Comparison of ENCODE assay signal across 1 cellular context in the genomic region with DNA sequence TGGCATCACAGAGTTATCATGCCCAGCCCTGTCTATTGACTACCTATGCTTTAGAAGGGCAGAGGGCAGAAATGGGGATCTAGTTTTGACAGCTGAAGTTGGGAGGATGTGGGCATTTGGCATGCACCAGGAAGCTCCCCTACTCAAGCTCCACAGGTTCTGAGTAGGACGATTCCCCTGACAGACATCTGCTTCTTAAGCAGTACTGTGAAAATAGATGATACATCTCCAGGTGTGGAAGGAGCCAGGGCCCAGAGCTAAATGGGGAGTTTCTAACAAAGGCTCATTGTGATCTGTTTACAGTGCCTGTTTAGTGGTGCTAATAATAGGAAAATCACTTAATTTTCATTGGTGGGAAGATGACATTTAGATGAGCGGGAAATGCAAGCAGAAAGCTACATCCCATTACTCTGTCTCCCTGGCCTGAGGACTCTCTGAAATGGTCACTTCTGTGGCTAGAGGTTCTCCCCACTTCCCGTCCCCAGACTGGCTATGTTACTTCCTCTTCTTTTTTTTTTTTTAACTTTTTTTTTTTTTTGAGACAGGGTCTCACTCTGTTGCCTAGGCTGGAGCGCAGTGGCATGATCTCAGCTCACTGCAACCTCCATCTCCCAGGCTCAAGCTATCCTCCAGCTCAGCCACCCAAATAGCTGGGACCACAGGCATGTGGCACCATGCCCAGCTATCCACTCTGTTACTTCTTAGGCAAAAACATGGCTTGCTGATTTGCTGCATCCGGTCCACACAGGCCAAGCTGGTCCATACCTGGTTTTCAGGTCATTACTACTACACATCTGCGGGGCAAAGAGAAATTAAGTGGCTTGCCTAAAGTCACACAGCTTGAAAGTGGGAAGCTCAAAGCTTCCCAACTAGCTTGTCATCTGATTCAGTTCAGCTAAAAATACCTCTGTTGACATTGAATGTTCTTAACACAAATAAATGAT.
TF ChIP-seq lines count a peak whose summit lies in the region.

No MANE protein-coding gene starts in this region.

TF ChIP-seq in HEK293, 187 proteins besides CTCF, POLR2A, EP300 and RAD21 (continued from another document):
- TF ChIP-seq ZSCAN30 (tag by site-specific recombination; IDR thresholded peaks at IDR 0.05) (no peak), ZNF561 (tag by site-specific recombination; IDR thresholded peaks at IDR 0.05; ENCODE audit: borderline replicate concordance) (no peak), KLF10 (tag by site-specific recombination; IDR thresholded peaks at IDR 0.05) (no peak), ZNF529 (tag by site-specific recombination; IDR thresholded peaks at IDR 0.05; ENCODE audit: insufficient replicate concordance) (no peak), ZNF416 (tag by site-specific recombination; IDR thresholded peaks at IDR 0.05) (no peak; the same call in 1 of the 2 replicates), ZNF202 (tag by site-specific recombination; IDR thresholded peaks at IDR 0.05; ENCODE audit: borderline replicate concordance) (no peak), ZNF792 (tag by site-specific recombination; IDR thresholded peaks at IDR 0.05) (no peak), ZBTB48 (tag by site-specific recombination; IDR thresholded peaks at IDR 0.05) (0 out of 2 replicates have a peak, but pooled peaks have one; percentile 11), OVOL3 (tag by site-specific recombination; IDR thresholded peaks at IDR 0.05) (no peak), ZNF138 (tag by site-specific recombination; IDR thresholded peaks at IDR 0.05; ENCODE audit: borderline replicate concordance) (no peak), ZNF473 (tag by site-specific recombination; IDR thresholded peaks at IDR 0.05) (no peak), ZNF2 (tag by site-specific recombination; IDR thresholded peaks at IDR 0.05) (no peak), ZNF747 (tag by site-specific recombination; IDR thresholded peaks at IDR 0.05) (no peak), KLF9 (tag by site-specific recombination; IDR thresholded peaks at IDR 0.05; ENCODE audit: low read depth) (no peak), SCRT1 (tag by site-specific recombination; IDR thresholded peaks at IDR 0.05; ENCODE audit: borderline replicate concordance) (no peak), ZNF544 (tag by site-specific recombination; IDR thresholded peaks at IDR 0.05) (no peak), ZIC2 (tag by site-specific recombination; IDR thresholded peaks at IDR 0.05) (no peak), HOXD13 (CRISPR knock-in tag; IDR thresholded peaks at IDR 0.05; ENCODE audit: borderline replicate concordance) (no peak), ZNF621 (tag by site-specific recombination; IDR thresholded peaks at IDR 0.05) (no peak), YY2 (tag by site-specific recombination; IDR thresholded peaks at IDR 0.05) (peak; percentile 61; the same call in 1 of the 2 replicates), ZNF660 (tag by site-specific recombination; IDR thresholded peaks at IDR 0.05) (peak; percentile 70), BCL11A (tag by site-specific recombination; IDR thresholded peaks at IDR 0.05; ENCODE audit: low read depth) (no peak), ZNF37A (tag by site-specific recombination; IDR thresholded peaks at IDR 0.05) (no peak), ZNF624 (tag by site-specific recombination; IDR thresholded peaks at IDR 0.05) (no peak), ZNF221 (tag by site-specific recombination; IDR thresholded peaks at IDR 0.05; ENCODE audit: borderline replicate concordance) (no peak), ZNF830 (tag by site-specific recombination; IDR thresholded peaks at IDR 0.05; ENCODE audit: low read depth) (no peak), ZNF768 (tag by site-specific recombination; IDR thresholded peaks at IDR 0.05) (peak; percentile 5; the same call in 1 of the 2 replicates), ZNF654 (tag by site-specific recombination; IDR thresholded peaks at IDR 0.05; ENCODE audit: low read depth) (no peak), ZNF184 (tag by site-specific recombination; IDR thresholded peaks at IDR 0.05) (no peak)
- TF ChIP-seq, protein P1, sequence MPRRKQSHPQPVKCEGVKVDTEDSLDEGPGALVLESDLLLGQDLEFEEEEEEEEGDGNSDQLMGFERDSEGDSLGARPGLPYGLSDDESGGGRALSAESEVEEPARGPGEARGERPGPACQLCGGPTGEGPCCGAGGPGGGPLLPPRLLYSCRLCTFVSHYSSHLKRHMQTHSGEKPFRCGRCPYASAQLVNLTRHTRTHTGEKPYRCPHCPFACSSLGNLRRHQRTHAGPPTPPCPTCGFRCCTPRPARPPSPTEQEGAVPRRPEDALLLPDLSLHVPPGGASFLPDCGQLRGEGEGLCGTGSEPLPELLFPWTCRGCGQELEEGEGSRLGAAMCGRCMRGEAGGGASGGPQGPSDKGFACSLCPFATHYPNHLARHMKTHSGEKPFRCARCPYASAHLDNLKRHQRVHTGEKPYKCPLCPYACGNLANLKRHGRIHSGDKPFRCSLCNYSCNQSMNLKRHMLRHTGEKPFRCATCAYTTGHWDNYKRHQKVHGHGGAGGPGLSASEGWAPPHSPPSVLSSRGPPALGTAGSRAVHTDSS (tag by site-specific recombination; IDR thresholded peaks at IDR 0.05): no peak
- TF ChIP-seq, protein P2, sequence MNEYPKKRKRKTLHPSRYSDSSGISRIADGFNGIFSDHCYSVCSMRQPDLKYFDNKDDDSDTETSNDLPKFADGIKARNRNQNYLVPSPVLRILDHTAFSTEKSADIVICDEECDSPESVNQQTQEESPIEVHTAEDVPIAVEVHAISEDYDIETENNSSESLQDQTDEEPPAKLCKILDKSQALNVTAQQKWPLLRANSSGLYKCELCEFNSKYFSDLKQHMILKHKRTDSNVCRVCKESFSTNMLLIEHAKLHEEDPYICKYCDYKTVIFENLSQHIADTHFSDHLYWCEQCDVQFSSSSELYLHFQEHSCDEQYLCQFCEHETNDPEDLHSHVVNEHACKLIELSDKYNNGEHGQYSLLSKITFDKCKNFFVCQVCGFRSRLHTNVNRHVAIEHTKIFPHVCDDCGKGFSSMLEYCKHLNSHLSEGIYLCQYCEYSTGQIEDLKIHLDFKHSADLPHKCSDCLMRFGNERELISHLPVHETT (tag by site-specific recombination; IDR thresholded peaks at IDR 0.05): no peak
- TF ChIP-seq, protein P3, sequence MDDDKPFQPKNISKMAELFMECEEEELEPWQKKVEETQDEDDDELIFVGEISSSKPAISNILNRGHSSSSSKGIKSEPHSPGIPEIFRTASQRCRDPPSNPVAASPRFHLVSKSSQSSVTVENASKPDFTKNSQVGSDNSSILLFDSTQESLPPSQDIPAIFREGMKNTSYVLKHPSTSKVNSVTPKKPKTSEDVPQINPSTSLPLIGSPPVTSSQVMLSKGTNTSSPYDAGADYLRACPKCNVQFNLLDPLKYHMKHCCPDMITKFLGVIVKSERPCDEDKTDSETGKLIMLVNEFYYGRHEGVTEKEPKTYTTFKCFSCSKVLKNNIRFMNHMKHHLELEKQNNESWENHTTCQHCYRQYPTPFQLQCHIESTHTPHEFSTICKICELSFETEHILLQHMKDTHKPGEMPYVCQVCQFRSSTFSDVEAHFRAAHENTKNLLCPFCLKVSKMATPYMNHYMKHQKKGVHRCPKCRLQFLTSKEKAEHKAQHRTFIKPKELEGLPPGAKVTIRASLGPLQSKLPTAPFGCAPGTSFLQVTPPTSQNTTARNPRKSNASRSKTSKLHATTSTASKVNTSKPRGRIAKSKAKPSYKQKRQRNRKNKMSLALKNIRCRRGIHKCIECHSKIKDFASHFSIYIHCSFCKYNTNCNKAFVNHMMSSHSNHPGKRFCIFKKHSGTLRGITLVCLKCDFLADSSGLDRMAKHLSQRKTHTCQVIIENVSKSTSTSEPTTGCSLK (tag by site-specific recombination; IDR thresholded peaks at IDR 0.05): no peak
- TF ChIP-seq, protein P4, sequence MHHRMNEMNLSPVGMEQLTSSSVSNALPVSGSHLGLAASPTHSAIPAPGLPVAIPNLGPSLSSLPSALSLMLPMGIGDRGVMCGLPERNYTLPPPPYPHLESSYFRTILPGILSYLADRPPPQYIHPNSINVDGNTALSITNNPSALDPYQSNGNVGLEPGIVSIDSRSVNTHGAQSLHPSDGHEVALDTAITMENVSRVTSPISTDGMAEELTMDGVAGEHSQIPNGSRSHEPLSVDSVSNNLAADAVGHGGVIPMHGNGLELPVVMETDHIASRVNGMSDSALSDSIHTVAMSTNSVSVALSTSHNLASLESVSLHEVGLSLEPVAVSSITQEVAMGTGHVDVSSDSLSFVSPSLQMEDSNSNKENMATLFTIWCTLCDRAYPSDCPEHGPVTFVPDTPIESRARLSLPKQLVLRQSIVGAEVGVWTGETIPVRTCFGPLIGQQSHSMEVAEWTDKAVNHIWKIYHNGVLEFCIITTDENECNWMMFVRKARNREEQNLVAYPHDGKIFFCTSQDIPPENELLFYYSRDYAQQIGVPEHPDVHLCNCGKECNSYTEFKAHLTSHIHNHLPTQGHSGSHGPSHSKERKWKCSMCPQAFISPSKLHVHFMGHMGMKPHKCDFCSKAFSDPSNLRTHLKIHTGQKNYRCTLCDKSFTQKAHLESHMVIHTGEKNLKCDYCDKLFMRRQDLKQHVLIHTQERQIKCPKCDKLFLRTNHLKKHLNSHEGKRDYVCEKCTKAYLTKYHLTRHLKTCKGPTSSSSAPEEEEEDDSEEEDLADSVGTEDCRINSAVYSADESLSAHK (tag by site-specific recombination; IDR thresholded peaks at IDR 0.05): no peak
- TF ChIP-seq, protein P5, sequence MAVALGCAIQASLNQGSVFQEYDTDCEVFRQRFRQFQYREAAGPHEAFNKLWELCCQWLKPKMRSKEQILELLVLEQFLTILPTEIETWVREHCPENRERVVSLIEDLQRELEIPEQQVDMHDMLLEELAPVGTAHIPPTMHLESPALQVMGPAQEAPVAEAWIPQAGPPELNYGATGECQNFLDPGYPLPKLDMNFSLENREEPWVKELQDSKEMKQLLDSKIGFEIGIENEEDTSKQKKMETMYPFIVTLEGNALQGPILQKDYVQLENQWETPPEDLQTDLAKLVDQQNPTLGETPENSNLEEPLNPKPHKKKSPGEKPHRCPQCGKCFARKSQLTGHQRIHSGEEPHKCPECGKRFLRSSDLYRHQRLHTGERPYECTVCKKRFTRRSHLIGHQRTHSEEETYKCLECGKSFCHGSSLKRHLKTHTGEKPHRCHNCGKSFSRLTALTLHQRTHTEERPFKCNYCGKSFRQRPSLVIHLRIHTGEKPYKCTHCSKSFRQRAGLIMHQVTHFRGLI (tag by site-specific recombination; IDR thresholded peaks at IDR 0.05): no peak
- TF ChIP-seq, protein P6, sequence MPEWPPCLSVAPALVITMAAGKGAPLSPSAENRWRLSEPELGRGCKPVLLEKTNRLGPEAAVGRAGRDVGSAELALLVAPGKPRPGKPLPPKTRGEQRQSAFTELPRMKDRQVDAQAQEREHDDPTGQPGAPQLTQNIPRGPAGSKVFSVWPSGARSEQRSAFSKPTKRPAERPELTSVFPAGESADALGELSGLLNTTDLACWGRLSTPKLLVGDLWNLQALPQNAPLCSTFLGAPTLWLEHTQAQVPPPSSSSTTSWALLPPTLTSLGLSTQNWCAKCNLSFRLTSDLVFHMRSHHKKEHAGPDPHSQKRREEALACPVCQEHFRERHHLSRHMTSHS (tag by site-specific recombination; IDR thresholded peaks at IDR 0.05): no peak
- TF ChIP-seq, protein P7, sequence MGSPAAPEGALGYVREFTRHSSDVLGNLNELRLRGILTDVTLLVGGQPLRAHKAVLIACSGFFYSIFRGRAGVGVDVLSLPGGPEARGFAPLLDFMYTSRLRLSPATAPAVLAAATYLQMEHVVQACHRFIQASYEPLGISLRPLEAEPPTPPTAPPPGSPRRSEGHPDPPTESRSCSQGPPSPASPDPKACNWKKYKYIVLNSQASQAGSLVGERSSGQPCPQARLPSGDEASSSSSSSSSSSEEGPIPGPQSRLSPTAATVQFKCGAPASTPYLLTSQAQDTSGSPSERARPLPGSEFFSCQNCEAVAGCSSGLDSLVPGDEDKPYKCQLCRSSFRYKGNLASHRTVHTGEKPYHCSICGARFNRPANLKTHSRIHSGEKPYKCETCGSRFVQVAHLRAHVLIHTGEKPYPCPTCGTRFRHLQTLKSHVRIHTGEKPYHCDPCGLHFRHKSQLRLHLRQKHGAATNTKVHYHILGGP (tag by site-specific recombination; IDR thresholded peaks at IDR 0.05): no peak
- TF ChIP-seq, protein P8, sequence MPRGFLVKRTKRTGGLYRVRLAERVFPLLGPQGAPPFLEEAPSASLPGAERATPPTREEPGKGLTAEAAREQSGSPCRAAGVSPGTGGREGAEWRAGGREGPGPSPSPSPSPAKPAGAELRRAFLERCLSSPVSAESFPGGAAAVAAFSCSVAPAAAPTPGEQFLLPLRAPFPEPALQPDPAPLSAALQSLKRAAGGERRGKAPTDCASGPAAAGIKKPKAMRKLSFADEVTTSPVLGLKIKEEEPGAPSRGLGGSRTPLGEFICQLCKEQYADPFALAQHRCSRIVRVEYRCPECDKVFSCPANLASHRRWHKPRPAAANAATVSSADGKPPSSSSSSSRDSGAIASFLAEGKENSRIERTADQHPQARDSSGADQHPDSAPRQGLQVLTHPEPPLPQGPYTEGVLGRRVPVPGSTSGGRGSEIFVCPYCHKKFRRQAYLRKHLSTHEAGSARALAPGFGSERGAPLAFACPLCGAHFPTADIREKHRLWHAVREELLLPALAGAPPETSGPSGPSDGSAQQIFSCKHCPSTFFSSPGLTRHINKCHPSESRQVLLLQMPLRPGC (tag by site-specific recombination; IDR thresholded peaks at IDR 0.05): no peak
- TF ChIP-seq, protein P9, sequence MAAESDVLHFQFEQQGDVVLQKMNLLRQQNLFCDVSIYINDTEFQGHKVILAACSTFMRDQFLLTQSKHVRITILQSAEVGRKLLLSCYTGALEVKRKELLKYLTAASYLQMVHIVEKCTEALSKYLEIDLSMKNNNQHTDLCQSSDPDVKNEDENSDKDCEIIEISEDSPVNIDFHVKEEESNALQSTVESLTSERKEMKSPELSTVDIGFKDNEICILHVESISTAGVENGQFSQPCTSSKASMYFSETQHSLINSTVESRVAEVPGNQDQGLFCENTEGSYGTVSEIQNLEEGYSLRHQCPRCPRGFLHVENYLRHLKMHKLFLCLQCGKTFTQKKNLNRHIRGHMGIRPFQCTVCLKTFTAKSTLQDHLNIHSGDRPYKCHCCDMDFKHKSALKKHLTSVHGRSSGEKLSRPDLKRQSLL (tag by site-specific recombination; IDR thresholded peaks at IDR 0.05): 0 out of 2 replicates have a peak, but pooled peaks have one; percentile 33
- TF ChIP-seq, protein P10, sequence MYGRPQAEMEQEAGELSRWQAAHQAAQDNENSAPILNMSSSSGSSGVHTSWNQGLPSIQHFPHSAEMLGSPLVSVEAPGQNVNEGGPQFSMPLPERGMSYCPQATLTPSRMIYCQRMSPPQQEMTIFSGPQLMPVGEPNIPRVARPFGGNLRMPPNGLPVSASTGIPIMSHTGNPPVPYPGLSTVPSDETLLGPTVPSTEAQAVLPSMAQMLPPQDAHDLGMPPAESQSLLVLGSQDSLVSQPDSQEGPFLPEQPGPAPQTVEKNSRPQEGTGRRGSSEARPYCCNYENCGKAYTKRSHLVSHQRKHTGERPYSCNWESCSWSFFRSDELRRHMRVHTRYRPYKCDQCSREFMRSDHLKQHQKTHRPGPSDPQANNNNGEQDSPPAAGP (tag by site-specific recombination; IDR thresholded peaks at IDR 0.05): no peak
- TF ChIP-seq, protein P11, sequence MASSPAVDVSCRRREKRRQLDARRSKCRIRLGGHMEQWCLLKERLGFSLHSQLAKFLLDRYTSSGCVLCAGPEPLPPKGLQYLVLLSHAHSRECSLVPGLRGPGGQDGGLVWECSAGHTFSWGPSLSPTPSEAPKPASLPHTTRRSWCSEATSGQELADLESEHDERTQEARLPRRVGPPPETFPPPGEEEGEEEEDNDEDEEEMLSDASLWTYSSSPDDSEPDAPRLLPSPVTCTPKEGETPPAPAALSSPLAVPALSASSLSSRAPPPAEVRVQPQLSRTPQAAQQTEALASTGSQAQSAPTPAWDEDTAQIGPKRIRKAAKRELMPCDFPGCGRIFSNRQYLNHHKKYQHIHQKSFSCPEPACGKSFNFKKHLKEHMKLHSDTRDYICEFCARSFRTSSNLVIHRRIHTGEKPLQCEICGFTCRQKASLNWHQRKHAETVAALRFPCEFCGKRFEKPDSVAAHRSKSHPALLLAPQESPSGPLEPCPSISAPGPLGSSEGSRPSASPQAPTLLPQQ (tag by site-specific recombination; IDR thresholded peaks at IDR 0.05): peak; percentile 89
